ENCODE assay signal across 20 cellular contexts in the genomic region with DNA sequence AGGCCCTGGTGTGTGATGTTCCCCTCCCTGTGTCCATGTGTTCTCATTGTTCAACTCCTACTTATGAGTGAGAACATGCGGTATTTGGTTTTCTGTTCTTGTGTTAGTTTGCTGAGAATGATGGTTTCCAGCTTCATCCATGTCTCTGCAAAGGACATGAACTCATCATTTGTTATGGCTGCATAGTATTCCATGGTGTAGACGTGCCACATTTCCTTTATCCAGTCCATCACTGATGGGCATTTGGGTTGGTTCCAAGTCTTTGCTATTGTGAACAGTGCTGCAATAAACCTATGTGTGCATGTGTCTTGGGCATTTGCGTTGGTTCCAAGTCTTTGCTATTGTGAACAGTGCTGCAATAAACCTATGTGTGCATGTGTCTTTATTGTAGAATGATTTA. TPM values are rescaled to one million over a fixed set of nuclear protein-coding genes. Genes with fewer than 3 reads are reported as not detected.
"Had no signal": no experiment of that assay in that cellular context is flagged by ENCODE, and none has a peak within 500 bp of the region (broad histone marks: within the 10 kb centered on the region; RNA-seq: fewer than 3 reads in every experiment).

No MANE protein-coding gene starts in this region.

RNA-seq across cellular contexts. Expression of a gene that starts 2.7 kb away (rescaled TPM):
- total RNA-seq: dermis microvascular lymphatic vessel endothelial cell, gastrocnemius medialis, glomerular endothelial cell, lung microvascular endothelial cell, mesenteric fat pad, myocyte had no signal
- polyA plus RNA-seq: keratinocyte had no signal

RNA-seq across cellular contexts. Expression of a gene that starts 43.1 kb away (rescaled TPM):
- total RNA-seq: colonic mucosa, dermis microvascular lymphatic vessel endothelial cell, endodermal cell, esophagus mucosa, esophagus squamous epithelium, gastrocnemius medialis, glomerular endothelial cell, heart right ventricle, kidney epithelial cell, left cardiac atrium, left lung, left ventricle myocardium superior, lower leg skin, lower lobe of right lung, lung microvascular endothelial cell, mesenteric fat pad, mesothelial cell of epicardium, mucosa of descending colon, myocyte had no signal
- polyA plus RNA-seq: heart right ventricle, keratinocyte had no signal
